In genomic region chr2:16169381-16169960, GRCh38 we compare ENCODE assay signal across 15 cellular contexts.
A peak's percentile ranks its signal among the peaks of the same experiment; 100 is the strongest.
DNase-seq lines count a peak whose midpoint lies in the region; ATAC-seq and TF ChIP-seq lines count a peak whose summit lies in the region.
"Had no signal": no experiment of that assay in that cellular context is flagged by ENCODE, and none has a peak within 500 bp of the region (broad histone marks: within the 10 kb centered on the region; RNA-seq: fewer than 3 reads in every experiment).

No MANE protein-coding gene starts in this region.

- H3K27ac Mint-ChIP-seq in H9 (peak overlapping the region in 2 of 3 experiments; percentile 18 to 47; a peak in 2 of 7 replicates), endodermal cell (no peak overlapping the region), osteocyte (ENCODE audit: unreplicated experiment) (no peak overlapping the region), endothelial cell (ENCODE audit: unreplicated experiment) (no peak overlapping the region)
- H3K27ac Mint-ChIP-seq: CD4-positive, alpha-beta T cell; IgD-negative memory B cell had no signal

- no peak overlapping the region for H2BK20ac ChIP-seq in H9 (ENCODE audit: low read depth, low read length, poor library complexity, severe bottlenecking)

- H3K79me1 ChIP-seq in H9 (ENCODE audit: insufficient read depth, low read depth, low read length, poor library complexity, severe bottlenecking) = no peaks in the 10 kb centered on the region

- H3K4me1 ChIP-seq in H9 (ENCODE audit: insufficient read depth, low read length) = peaks cover 7% of the 10 kb centered on the region
- H3K4me1 ChIP-seq in endodermal cell (ENCODE audit: control insufficient read depth, insufficient read depth, low read length) = peaks cover 6% of the 10 kb centered on the region

- H3K27ac ChIP-seq in H9 (ENCODE audit: insufficient read length, low read depth, low read length) (no peak overlapping the region), endodermal cell (ENCODE audit: low read depth, low read length) (peak overlapping the region; percentile 97)
- H3K27ac ChIP-seq: C4-2B had no signal

- no peak overlapping the region for H2BK15ac ChIP-seq in H9 (ENCODE audit: low read depth, low read length)

- no peak overlapping the region for H2BK12ac ChIP-seq in H9 (ENCODE audit: insufficient read length, low read depth, low read length)

- no peak for DNase-seq in H9
- peak; percentile 23 for DNase-seq in endodermal cell
- peak; percentile 8 for DNase-seq in osteocyte (ENCODE audit: extremely low spot score, unreplicated experiment)
- DNase-seq in endothelial cell (ENCODE audit: low spot score) = no peak
- DNase-seq in GM20000 (ENCODE audit: low spot score) = no peak
- DNase-seq: ACHN; Caco-2; CD4-positive, alpha-beta T cell; GDM1; GOT3; H7 had no signal

- no peak overlapping the region for H3K14ac ChIP-seq in H9 (ENCODE audit: insufficient read depth, low read length)

- no peak overlapping the region for H3K18ac ChIP-seq in H9 (ENCODE audit: insufficient read length, low read depth, low read length)

- no peak overlapping the region for H3K4me3 ChIP-seq in endodermal cell (ENCODE audit: low read length)

- H3T11ph ChIP-seq in H9 (ENCODE audit: low read length) = no peak overlapping the region

- H3K23ac ChIP-seq in H9 (ENCODE audit: insufficient read length, low read depth, low read length) = no peak overlapping the region

- no peak overlapping the region for H2AK5ac ChIP-seq in H9 (ENCODE audit: insufficient read length, low read length)

- H3K9me3 ChIP-seq in H9 (ENCODE audit: control insufficient read depth, low read depth, low read length) (no peaks in the 10 kb centered on the region), endodermal cell (ENCODE audit: control insufficient read depth, low read length) (peaks cover 9% of the 10 kb centered on the region)
- H3K9me3 ChIP-seq: Caco-2 had no signal

- no peak overlapping the region for H3K4ac ChIP-seq in H9 (ENCODE audit: low read depth, low read length)

- ATAC-seq in HG03439 (IDR thresholded peaks at IDR 0.05; ENCODE audit: unreplicated experiment) = no peak
- ATAC-seq: HepG2 had no signal

- H3K9ac ChIP-seq in H9 (ENCODE audit: extremely low read depth, insufficient read length, low read length) (no peak overlapping the region), endodermal cell (ENCODE audit: extremely low read depth, low read length, poor library complexity, severe bottlenecking) (no peak overlapping the region)

- H3K27me3 ChIP-seq in H9 (ENCODE audit: insufficient read depth, low read length) (no peaks in the 10 kb centered on the region), endodermal cell (ENCODE audit: control insufficient read depth, insufficient read depth, low read length, poor library complexity, severe bottlenecking) (no peaks in the 10 kb centered on the region)

- H4K5ac ChIP-seq in H9 (ENCODE audit: insufficient read length, low read depth, low read length) = no peak overlapping the region

- H3K23me2 ChIP-seq in H9 (ENCODE audit: insufficient read length, low read depth, low read length, poor library complexity, severe bottlenecking) = no peaks in the 10 kb centered on the region

- TF ChIP-seq CTCF in H9 (conservative IDR thresholded peaks at IDR 0.05) (no peak), endodermal cell (conservative IDR thresholded peaks at IDR 0.05) (no peak), osteocyte (IDR thresholded peaks at IDR 0.05) (no peak), endothelial cell (IDR thresholded peaks at IDR 0.05; ENCODE audit: unreplicated experiment) (no peak), GM20000 (IDR thresholded peaks at IDR 0.05; ENCODE audit: extremely low read depth, missing control alignments) (no peak)

- H3K4me3 Mint-ChIP-seq in H9 (no peak overlapping the region), endodermal cell (no peak overlapping the region), osteocyte (ENCODE audit: unreplicated experiment) (no peak overlapping the region), endothelial cell (ENCODE audit: unreplicated experiment) (no peak overlapping the region)
- H3K4me3 Mint-ChIP-seq: CD4-positive, alpha-beta T cell; IgD-negative memory B cell had no signal

- peaks cover 0 to 2% (median 0%) of the 10 kb centered on the region in 3 experiments; a peak in 2 of 7 replicates for H3K36me3 Mint-ChIP-seq in H9 (ENCODE audit: insufficient read depth in 1 of 3, low read depth in 3 of 3)
- H3K36me3 Mint-ChIP-seq in endodermal cell (ENCODE audit: low read depth) = no peaks in the 10 kb centered on the region
- H3K36me3 Mint-ChIP-seq in osteocyte (ENCODE audit: unreplicated experiment) = no peaks in the 10 kb centered on the region
- no peaks in the 10 kb centered on the region for H3K36me3 Mint-ChIP-seq in endothelial cell (ENCODE audit: low read depth, unreplicated experiment)

- H3K4me2 ChIP-seq in H9 (ENCODE audit: insufficient read depth, insufficient read length, low read length) = no peak overlapping the region

- H4K20me1 ChIP-seq in H9 (ENCODE audit: control insufficient read depth, insufficient read depth, insufficient read length) = no peaks in the 10 kb centered on the region

- no peak overlapping the region for H2BK5ac ChIP-seq in H9 (ENCODE audit: insufficient read length, low read length)

- WGBS in H9 (ENCODE audit: extremely low coverage, insufficient read length, low lambda C conversion rate) = no CpG with 5 or more reads among the region's 8 CpGs
- WGBS in endodermal cell (ENCODE audit: insufficient coverage in 1 of 2, insufficient read length in 1 of 2), 2 experiments = 95 to 100% methylated on average over 4 to 8 of the region's 8 CpGs

- H2AFZ ChIP-seq in H9 (ENCODE audit: low read length) = no peak overlapping the region

- no peaks in the 10 kb centered on the region for H3K79me2 ChIP-seq in H9 (ENCODE audit: insufficient read depth, low read length)

- no peak overlapping the region for H4K91ac ChIP-seq in H9 (ENCODE audit: insufficient read length, low read depth, low read length)

- no peak overlapping the region for H2BK120ac ChIP-seq in H9 (ENCODE audit: low read depth, low read length, poor library complexity, severe bottlenecking)

- H3K4me1 Mint-ChIP-seq in H9 (peaks cover 46 to 47% of the 10 kb centered on the region in 2 experiments), endodermal cell (peaks cover 42% of the 10 kb centered on the region), osteocyte (ENCODE audit: unreplicated experiment) (no peaks in the 10 kb centered on the region), endothelial cell (ENCODE audit: unreplicated experiment) (peaks cover 6% of the 10 kb centered on the region)

- no peak overlapping the region for H3K56ac ChIP-seq in H9 (ENCODE audit: insufficient read length, low read depth, low read length)

- H3K36me3 ChIP-seq in endodermal cell (ENCODE audit: control insufficient read depth, insufficient read depth, low read length) = no peaks in the 10 kb centered on the region

- H4K8ac ChIP-seq in H9 (replicated peaks; ENCODE audit: insufficient read length, low read depth, low read length) = no peak overlapping the region

- H3K9me3 Mint-ChIP-seq in H9 (no peaks in the 10 kb centered on the region; a peak in 1 of 5 replicates), endodermal cell (peaks cover 6% of the 10 kb centered on the region), osteocyte (ENCODE audit: unreplicated experiment) (peaks cover 25% of the 10 kb centered on the region), endothelial cell (ENCODE audit: unreplicated experiment) (no peaks in the 10 kb centered on the region)
- H3K9me3 Mint-ChIP-seq: CD4-positive, alpha-beta T cell had no signal

- H3K27me3 Mint-ChIP-seq in H9 (ENCODE audit: low read depth) = peaks cover 2% of the 10 kb centered on the region; the same call in 1 of the 2 replicates
- no peaks in the 10 kb centered on the region for H3K27me3 Mint-ChIP-seq in endodermal cell (ENCODE audit: insufficient read depth)
- H3K27me3 Mint-ChIP-seq in osteocyte (ENCODE audit: unreplicated experiment) = no peaks in the 10 kb centered on the region
- H3K27me3 Mint-ChIP-seq in endothelial cell (ENCODE audit: unreplicated experiment) = no peaks in the 10 kb centered on the region
- H3K27me3 Mint-ChIP-seq: CD4-positive, alpha-beta T cell; IgD-negative memory B cell had no signal

Comparison
In these comparisons a context has a peak if more than half of its experiments do, and no peak if none do; other contexts are left out.
1. DNase-seq: peak in endodermal cell (single experiment) and osteocyte (single experiment); none in H9 (single experiment), endothelial cell (single experiment) and GM20000 (single experiment).
2. H3K27ac Mint-ChIP-seq: peak in H9 (2 of 3); none in endodermal cell (single experiment), osteocyte (single experiment) and endothelial cell (single experiment).